In genomic region chr10:62083868-62084267, GRCh38 we compare ENCODE assay signal across 9 cellular contexts.
DNase-seq lines count a peak whose midpoint lies in the region; ATAC-seq and TF ChIP-seq lines count a peak whose summit lies in the region.
"Had no signal": no experiment of that assay in that cellular context is flagged by ENCODE, and none has a peak within 500 bp of the region (broad histone marks: within the 10 kb centered on the region; RNA-seq: fewer than 3 reads in every experiment).

No MANE protein-coding gene starts in this region.

- DNase-seq in NCI-H2196 (lab: John Stamatoyannopoulos, UW; ENCODE audit: unreplicated experiment), result peak; percentile 28
- peak; percentile 85 for DNase-seq in brain microvascular endothelial cell
- DNase-seq in mesothelial cell of epicardium (ENCODE audit: low spot score in 2 of 2, unreplicated experiment in 2 of 2), result peak; percentile 44 to 67
- no peak for DNase-seq in GM13977 (ENCODE audit: low spot score)
- DNase-seq in stimulated activated CD4-positive, alpha-beta T cell treated with anti-CD3 and anti-CD28 coated beads, Interleukin-4, amount 100 ng/mL, for 24 hours, result no peak

- H3K27ac ChIP-seq in DOHH2 (ENCODE audit: low read depth, low read length), result peak overlapping the region; percentile 92
- H3K27ac ChIP-seq in brain microvascular endothelial cell, result peak overlapping the region; percentile 96

- no peaks in the 10 kb centered on the region for H4K20me1 ChIP-seq in DOHH2 (ENCODE audit: control insufficient read depth, insufficient read depth, low read depth, low read length)

- peak overlapping the region; percentile 98 for H3K27ac Mint-ChIP-seq in mesothelial cell of epicardium

- peaks cover 28% of the 10 kb centered on the region for H3K36me3 Mint-ChIP-seq in mesothelial cell of epicardium

- peak overlapping the region; percentile 83 for H3K4me2 ChIP-seq in DOHH2 (ENCODE audit: low read length)

- no peaks in the 10 kb centered on the region for H3K27me3 Mint-ChIP-seq in mesothelial cell of epicardium (ENCODE audit: low read depth)

- H3K36me3 ChIP-seq in DOHH2 (ENCODE audit: control insufficient read depth, low read length) (peaks cover 40% of the 10 kb centered on the region), brain microvascular endothelial cell (replicated peaks) (peaks cover 32% of the 10 kb centered on the region)

- in situ Hi-C loops in brain microvascular endothelial cell (cut with HindIII; ENCODE audit: low pct_ligation_motif_present, low sequenced_read_pairs), result loop anchor here (25.0 kb wide), 1 partner anchor 153 kb away; no protein-coding TSS in a partner anchor
- in situ Hi-C loops in GM13977 (cut with MboI; ENCODE audit: low pct_unique_long_range_greater_than_20kb, low sequenced_read_pairs, unreplicated experiment), result no loop called here

- ATAC-seq in HG02938 (IDR thresholded peaks at IDR 0.05; ENCODE audit: unreplicated experiment) (no peak), HG03460 (IDR thresholded peaks at IDR 0.05; ENCODE audit: unreplicated experiment) (no peak)
- ATAC-seq: HCT116 had no signal

- peak overlapping the region; percentile 23 for H3K4me3 Mint-ChIP-seq in mesothelial cell of epicardium

- peaks cover 64% of the 10 kb centered on the region for H3K4me1 ChIP-seq in DOHH2 (ENCODE audit: control insufficient read depth, low read length)

- no peaks in the 10 kb centered on the region; the same call in 1 of the 2 replicates for H3K79me2 ChIP-seq in DOHH2 (ENCODE audit: control insufficient read depth, low read length)

- no peaks in the 10 kb centered on the region for H3K9me3 Mint-ChIP-seq in mesothelial cell of epicardium

- H3K9me3 ChIP-seq in DOHH2 (ENCODE audit: control insufficient read depth, insufficient read depth, low read length), result no peaks in the 10 kb centered on the region

- TF ChIP-seq CTCF in DOHH2 (IDR thresholded peaks at IDR 0.05; ENCODE audit: low read depth, low read length, poor library complexity, severe bottlenecking) (no peak), brain microvascular endothelial cell (IDR thresholded peaks at IDR 0.05; ENCODE audit: low read depth, low read length, missing control alignments) (no peak), mesothelial cell of epicardium (IDR thresholded peaks at IDR 0.05; ENCODE audit: unreplicated experiment) (no peak), GM13977 (IDR thresholded peaks at IDR 0.05; ENCODE audit: extremely low read depth, insufficient read depth, missing control alignments) (no peak)

- H3K4me3 ChIP-seq in DOHH2 (ENCODE audit: low read length), result peak overlapping the region; percentile 62
- no peak overlapping the region for H3K4me3 ChIP-seq in brain microvascular endothelial cell (ENCODE audit: low read depth, low read length)

- peaks cover 34% of the 10 kb centered on the region for H3F3A ChIP-seq in DOHH2 (ENCODE audit: control insufficient read depth, insufficient read depth)

- no peaks in the 10 kb centered on the region for H3K27me3 ChIP-seq in DOHH2 (ENCODE audit: control insufficient read depth, low read length)
- H3K27me3 ChIP-seq in brain microvascular endothelial cell (replicated peaks), result no peaks in the 10 kb centered on the region

- no peaks in the 10 kb centered on the region for H3K9me2 ChIP-seq in DOHH2 (replicated peaks; ENCODE audit: control insufficient read depth, low read length)

- peaks cover 68% of the 10 kb centered on the region for H3K4me1 Mint-ChIP-seq in mesothelial cell of epicardium

Comparison
In these comparisons a context has a peak if more than half of its experiments do, and no peak if none do; other contexts are left out.
1. DNase-seq: peak in NCI-H2196 (single experiment), brain microvascular endothelial cell (single experiment) and mesothelial cell of epicardium (2 of 2); none in GM13977 (single experiment) and stimulated activated CD4-positive, alpha-beta T cell treated with anti-CD3 and anti-CD28 coated beads, Interleukin-4, amount 100 ng/mL, for 24 hours (single experiment).